Comparison of ENCODE assay signal across 14 cellular contexts in genomic region chr3:172699070-172699469, GRCh38.
"Had no signal": no experiment of that assay in that cellular context is flagged by ENCODE, and none has a peak within 500 bp of the region (broad histone marks: within the 10 kb centered on the region; RNA-seq: fewer than 3 reads in every experiment).

No MANE protein-coding gene starts in this region.

- H3K4me2 ChIP-seq: SK-N-SH had no signal

- H3K9me3 Mint-ChIP-seq: activated naive CD4-positive, alpha-beta T cell treated with anti-CD3 and anti-CD28 coated beads, Interleukin-2, amount 50 U/mL, for 24 hours; activated T-helper 2 cell treated with anti-CD3 and anti-CD28 coated beads, Interferon-gamma antibody, Interleukin-2, Interleukin-4, amounts not matched to agents 10 μg/mL and 5 μg/mL and 100 μg/mL, durations not matched to agents 14 hours and 24 hours and 36 hours; mesothelial cell of epicardium; naive B cell; stimulated activated naive CD8-positive, alpha-beta T cell treated with anti-CD3 and anti-CD28 coated beads, Interleukin-15, Interleukin-2, amounts not matched to agents 100 ng/mL and 50 ng/mL, for 24 hours had no signal

- H3K27me3 Mint-ChIP-seq: activated naive CD4-positive, alpha-beta T cell treated with anti-CD3 and anti-CD28 coated beads, Interleukin-2, amount 50 U/mL, for 24 hours; naive B cell; stimulated activated naive CD8-positive, alpha-beta T cell treated with anti-CD3 and anti-CD28 coated beads, Interleukin-15, Interleukin-2, amounts not matched to agents 100 ng/mL and 50 ng/mL, for 24 hours had no signal

- H3K4me3 ChIP-seq: esophagus squamous epithelium had no signal

- H3K27ac ChIP-seq: brain microvascular endothelial cell had no signal

- DNase-seq: activated CD4-positive, CD25-positive, alpha-beta regulatory T cell; amniotic stem cell; esophagus squamous epithelium; foreskin fibroblast; naive B cell; SK-N-SH; stimulated activated CD4-positive, alpha-beta T cell treated with anti-CD3 and anti-CD28 coated beads, Interleukin-15, amount 100 ng/mL, for 24 hours; stimulated activated CD4-positive, alpha-beta T cell treated with anti-CD3 and anti-CD28 coated beads, Interleukin-4, amount 100 ng/mL, for 24 hours; T-helper 2 cell had no signal

- H3K4me3 Mint-ChIP-seq: activated naive CD4-positive, alpha-beta T cell treated with anti-CD3 and anti-CD28 coated beads, Interleukin-2, amount 50 U/mL, for 24 hours; mesothelial cell of epicardium; stimulated activated naive CD8-positive, alpha-beta T cell treated with anti-CD3 and anti-CD28 coated beads, Interleukin-15, Interleukin-2, amounts not matched to agents 100 ng/mL and 50 ng/mL, for 24 hours had no signal

- H3K36me3 ChIP-seq: brain microvascular endothelial cell, esophagus squamous epithelium had no signal

- H3K9me3 ChIP-seq: esophagus squamous epithelium, SK-N-SH had no signal

- H3K27ac Mint-ChIP-seq: activated naive CD4-positive, alpha-beta T cell treated with anti-CD3 and anti-CD28 coated beads, Interleukin-2, amount 50 U/mL, for 24 hours; activated T-helper 2 cell treated with anti-CD3 and anti-CD28 coated beads, Interferon-gamma antibody, Interleukin-2, Interleukin-4, amounts not matched to agents 10 μg/mL and 5 μg/mL and 100 μg/mL, durations not matched to agents 14 hours and 24 hours and 36 hours; mesothelial cell of epicardium; stimulated activated naive CD8-positive, alpha-beta T cell treated with anti-CD3 and anti-CD28 coated beads, Interleukin-15, Interleukin-2, amounts not matched to agents 100 ng/mL and 50 ng/mL, for 24 hours had no signal

- H3K4me1 ChIP-seq: esophagus squamous epithelium had no signal

- H3K9ac ChIP-seq: SK-N-SH had no signal

- H3K36me3 Mint-ChIP-seq: mesothelial cell of epicardium had no signal

- H3K27me3 ChIP-seq: brain microvascular endothelial cell, esophagus squamous epithelium had no signal
